In the genomic region with DNA sequence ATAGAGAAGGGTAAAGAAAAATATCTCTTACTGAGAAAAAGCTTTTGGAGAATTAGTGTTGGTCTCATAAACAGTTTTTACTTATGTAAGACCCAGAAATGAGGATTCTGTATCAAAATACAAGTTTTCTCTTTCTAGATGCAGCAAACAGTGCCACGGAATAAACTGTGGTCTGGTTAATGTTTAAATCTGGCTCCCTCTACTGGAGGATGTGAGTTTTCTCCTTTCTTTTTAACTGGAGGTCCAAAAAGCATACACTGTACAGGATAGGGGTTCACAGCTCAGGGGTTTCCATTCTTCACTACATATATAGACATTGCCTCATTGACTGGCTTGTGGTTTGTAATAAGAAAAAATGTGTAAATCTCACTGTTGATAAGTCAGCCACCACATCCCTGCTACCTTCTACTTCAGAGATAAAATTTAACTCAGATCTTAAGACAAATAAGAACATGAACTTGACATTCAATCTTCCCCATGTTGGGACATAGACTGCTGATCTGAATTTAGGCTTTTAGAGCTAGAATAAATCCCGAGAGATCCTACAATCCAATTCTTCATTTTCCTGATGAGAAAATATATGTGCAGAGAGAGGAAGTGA, we compare ENCODE assay signal across 1 cellular context.
TF ChIP-seq lines count a peak whose summit lies in the region.

No MANE protein-coding gene starts in this region.

TF ChIP-seq in HCT116, 20 proteins besides CTCF, POLR2A, EP300 and RAD21 (continued from another document):
- TF ChIP-seq, protein P1, sequence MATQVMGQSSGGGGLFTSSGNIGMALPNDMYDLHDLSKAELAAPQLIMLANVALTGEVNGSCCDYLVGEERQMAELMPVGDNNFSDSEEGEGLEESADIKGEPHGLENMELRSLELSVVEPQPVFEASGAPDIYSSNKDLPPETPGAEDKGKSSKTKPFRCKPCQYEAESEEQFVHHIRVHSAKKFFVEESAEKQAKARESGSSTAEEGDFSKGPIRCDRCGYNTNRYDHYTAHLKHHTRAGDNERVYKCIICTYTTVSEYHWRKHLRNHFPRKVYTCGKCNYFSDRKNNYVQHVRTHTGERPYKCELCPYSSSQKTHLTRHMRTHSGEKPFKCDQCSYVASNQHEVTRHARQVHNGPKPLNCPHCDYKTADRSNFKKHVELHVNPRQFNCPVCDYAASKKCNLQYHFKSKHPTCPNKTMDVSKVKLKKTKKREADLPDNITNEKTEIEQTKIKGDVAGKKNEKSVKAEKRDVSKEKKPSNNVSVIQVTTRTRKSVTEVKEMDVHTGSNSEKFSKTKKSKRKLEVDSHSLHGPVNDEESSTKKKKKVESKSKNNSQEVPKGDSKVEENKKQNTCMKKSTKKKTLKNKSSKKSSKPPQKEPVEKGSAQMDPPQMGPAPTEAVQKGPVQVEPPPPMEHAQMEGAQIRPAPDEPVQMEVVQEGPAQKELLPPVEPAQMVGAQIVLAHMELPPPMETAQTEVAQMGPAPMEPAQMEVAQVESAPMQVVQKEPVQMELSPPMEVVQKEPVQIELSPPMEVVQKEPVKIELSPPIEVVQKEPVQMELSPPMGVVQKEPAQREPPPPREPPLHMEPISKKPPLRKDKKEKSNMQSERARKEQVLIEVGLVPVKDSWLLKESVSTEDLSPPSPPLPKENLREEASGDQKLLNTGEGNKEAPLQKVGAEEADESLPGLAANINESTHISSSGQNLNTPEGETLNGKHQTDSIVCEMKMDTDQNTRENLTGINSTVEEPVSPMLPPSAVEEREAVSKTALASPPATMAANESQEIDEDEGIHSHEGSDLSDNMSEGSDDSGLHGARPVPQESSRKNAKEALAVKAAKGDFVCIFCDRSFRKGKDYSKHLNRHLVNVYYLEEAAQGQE (IDR thresholded peaks at IDR 0.05; ENCODE audit: low read depth), result no peak
- no peak for TF ChIP-seq SIN3A (IDR thresholded peaks at IDR 0.05; ENCODE audit: low read depth)
